1 cellular context compared by ENCODE assay signal in the genomic region with DNA sequence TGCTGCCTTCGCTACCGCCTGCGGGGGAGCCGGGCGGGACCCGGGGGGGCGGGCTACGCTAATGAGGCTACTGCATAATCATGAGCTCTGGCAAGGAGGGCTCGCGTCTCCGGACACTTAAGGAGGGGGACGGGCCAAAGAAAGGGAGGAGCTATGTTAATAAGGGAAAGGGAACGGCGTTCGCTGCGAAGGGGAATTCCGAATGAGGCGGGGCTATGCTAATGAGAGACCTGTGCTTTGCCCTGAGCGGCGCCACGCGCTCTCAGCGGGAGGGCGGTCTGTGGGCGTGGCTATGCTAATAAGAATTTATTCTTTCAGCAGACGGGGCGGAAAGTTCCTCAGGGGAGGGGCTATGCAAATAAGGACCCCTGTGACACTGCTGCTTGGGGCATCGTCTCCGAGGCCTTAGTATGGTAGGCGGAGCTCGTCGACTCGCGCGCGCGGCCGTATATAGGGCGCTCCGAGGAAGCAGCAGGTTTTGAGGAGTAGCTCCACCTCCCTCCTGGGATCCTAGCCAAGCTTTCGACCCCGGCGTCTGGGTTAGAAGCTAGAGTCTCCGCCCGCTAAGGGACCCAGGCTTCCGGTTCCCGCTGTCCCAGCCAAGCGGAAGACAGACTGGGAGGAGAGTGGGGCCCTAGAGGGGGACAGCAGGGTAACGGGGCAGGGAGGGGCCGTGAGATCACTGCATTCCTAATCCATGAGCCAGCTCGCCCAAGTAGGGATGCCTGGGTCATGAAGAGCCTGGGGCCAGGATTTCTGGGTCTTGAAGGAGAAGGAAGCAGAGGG.
A peak's percentile ranks its signal among the peaks of the same experiment; 100 is the strongest.
TF ChIP-seq lines count a peak whose summit lies in the region.

A gene (minus strand): TSS at position 31 of the 786 bp plus-strand sequence. CDS start 45 bp downstream, outside the sequence.

TF ChIP-seq in GM12878, 131 proteins besides CTCF, POLR2A, EP300 and RAD21 (continued from another document and continues in another):
- TF ChIP-seq, protein P1, sequence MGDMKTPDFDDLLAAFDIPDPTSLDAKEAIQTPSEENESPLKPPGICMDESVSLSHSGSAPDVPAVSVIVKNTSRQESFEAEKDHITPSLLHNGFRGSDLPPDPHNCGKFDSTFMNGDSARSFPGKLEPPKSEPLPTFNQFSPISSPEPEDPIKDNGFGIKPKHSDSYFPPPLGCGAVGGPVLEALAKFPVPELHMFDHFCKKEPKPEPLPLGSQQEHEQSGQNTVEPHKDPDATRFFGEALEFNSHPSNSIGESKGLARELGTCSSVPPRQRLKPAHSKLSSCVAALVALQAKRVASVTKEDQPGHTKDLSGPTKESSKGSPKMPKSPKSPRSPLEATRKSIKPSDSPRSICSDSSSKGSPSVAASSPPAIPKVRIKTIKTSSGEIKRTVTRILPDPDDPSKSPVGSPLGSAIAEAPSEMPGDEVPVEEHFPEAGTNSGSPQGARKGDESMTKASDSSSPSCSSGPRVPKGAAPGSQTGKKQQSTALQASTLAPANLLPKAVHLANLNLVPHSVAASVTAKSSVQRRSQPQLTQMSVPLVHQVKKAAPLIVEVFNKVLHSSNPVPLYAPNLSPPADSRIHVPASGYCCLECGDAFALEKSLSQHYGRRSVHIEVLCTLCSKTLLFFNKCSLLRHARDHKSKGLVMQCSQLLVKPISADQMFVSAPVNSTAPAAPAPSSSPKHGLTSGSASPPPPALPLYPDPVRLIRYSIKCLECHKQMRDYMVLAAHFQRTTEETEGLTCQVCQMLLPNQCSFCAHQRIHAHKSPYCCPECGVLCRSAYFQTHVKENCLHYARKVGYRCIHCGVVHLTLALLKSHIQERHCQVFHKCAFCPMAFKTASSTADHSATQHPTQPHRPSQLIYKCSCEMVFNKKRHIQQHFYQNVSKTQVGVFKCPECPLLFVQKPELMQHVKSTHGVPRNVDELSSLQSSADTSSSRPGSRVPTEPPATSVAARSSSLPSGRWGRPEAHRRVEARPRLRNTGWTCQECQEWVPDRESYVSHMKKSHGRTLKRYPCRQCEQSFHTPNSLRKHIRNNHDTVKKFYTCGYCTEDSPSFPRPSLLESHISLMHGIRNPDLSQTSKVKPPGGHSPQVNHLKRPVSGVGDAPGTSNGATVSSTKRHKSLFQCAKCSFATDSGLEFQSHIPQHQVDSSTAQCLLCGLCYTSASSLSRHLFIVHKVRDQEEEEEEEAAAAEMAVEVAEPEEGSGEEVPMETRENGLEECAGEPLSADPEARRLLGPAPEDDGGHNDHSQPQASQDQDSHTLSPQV (IDR thresholded peaks at IDR 0.05), result no peak
- TF ChIP-seq, protein P2, sequence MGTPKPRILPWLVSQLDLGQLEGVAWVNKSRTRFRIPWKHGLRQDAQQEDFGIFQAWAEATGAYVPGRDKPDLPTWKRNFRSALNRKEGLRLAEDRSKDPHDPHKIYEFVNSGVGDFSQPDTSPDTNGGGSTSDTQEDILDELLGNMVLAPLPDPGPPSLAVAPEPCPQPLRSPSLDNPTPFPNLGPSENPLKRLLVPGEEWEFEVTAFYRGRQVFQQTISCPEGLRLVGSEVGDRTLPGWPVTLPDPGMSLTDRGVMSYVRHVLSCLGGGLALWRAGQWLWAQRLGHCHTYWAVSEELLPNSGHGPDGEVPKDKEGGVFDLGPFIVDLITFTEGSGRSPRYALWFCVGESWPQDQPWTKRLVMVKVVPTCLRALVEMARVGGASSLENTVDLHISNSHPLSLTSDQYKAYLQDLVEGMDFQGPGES (IDR thresholded peaks at IDR 0.05), result 0 out of 2 replicates have a peak, but pooled peaks have one; percentile 38
- TF ChIP-seq EGR1 (IDR thresholded peaks at IDR 0.05; ENCODE audit: borderline replicate concordance in 1 of 2, low read depth in 2 of 2, low read length in 2 of 2) (no peak), CHD2 (IDR thresholded peaks at IDR 0.05; ENCODE audit: borderline replicate concordance, low read depth, low read length) (0 out of 2 replicates have a peak, but pooled peaks have one; percentile 36), EED (IDR thresholded peaks at IDR 0.05; ENCODE audit: low read depth) (peak; percentile 79; the same call in 1 of the 2 replicates), ASH2L (IDR thresholded peaks at IDR 0.05; ENCODE audit: borderline replicate concordance, low read depth) (no peak), NR2F1 (conservative IDR thresholded peaks at IDR 0.05) (peak; percentile 52), ZNF24 (IDR thresholded peaks at IDR 0.05) (no peak), IRF4 (IDR thresholded peaks at IDR 0.05; ENCODE audit: low read depth, low read length) (no peak), RB1 (IDR thresholded peaks at IDR 0.05; ENCODE audit: borderline replicate concordance) (peak; percentile 74; the same call in 1 of the 2 replicates), IKZF2 (IDR thresholded peaks at IDR 0.05) (peak in 1 of 2 experiments; percentile 73; a peak in 2 of 4 replicates), NBN (IDR thresholded peaks at IDR 0.05) (peak; percentile 80), ZBED1 (IDR thresholded peaks at IDR 0.05; ENCODE audit: borderline replicate concordance) (no peak), WRNIP1 (IDR thresholded peaks at IDR 0.05; ENCODE audit: borderline replicate concordance, low read depth, low read length) (no peak), ETV6 (conservative IDR thresholded peaks at IDR 0.05 in 1 of 2, IDR thresholded peaks at IDR 0.05 in 1 of 2; ENCODE audit: borderline replicate concordance in 1 of 2, low read depth in 1 of 2) (no peak), JUND (IDR thresholded peaks at IDR 0.05; ENCODE audit: low read depth, low read length) (no peak), MYB (IDR thresholded peaks at IDR 0.05; ENCODE audit: borderline replicate concordance, low read depth, low read length) (no peak), HDAC2 (IDR thresholded peaks at IDR 0.05) (no peak), SUPT20H (IDR thresholded peaks at IDR 0.05; ENCODE audit: borderline replicate concordance, control insufficient read depth, low read depth, low read length) (no peak), GABPA (IDR thresholded peaks at IDR 0.05; ENCODE audit: low read depth) (peak; percentile 69; the same call in 1 of the 2 replicates), TARDBP (IDR thresholded peaks at IDR 0.05; ENCODE audit: borderline replicate concordance) (no peak), FOXM1 (IDR thresholded peaks at IDR 0.05; ENCODE audit: low read depth, low read length) (no peak), CBFB (IDR thresholded peaks at IDR 0.05; ENCODE audit: low read depth) (0 out of 2 replicates have a peak, but pooled peaks have one; percentile 31), IKZF1 (conservative IDR thresholded peaks at IDR 0.05) (peak; percentile 77), CHD1 (IDR thresholded peaks at IDR 0.05; ENCODE audit: low read depth, low read length) (no peak), SRF (IDR thresholded peaks at IDR 0.05; ENCODE audit: low read depth in 2 of 2, low read length in 2 of 2) (0 out of 4 replicates have a peak, but pooled peaks of 1 of the 2 experiments have one; percentile 35), PAX8 (IDR thresholded peaks at IDR 0.05) (no peak), SIN3A (IDR thresholded peaks at IDR 0.05; ENCODE audit: low read depth, low read length) (no peak)
- TF ChIP-seq, protein P3, sequence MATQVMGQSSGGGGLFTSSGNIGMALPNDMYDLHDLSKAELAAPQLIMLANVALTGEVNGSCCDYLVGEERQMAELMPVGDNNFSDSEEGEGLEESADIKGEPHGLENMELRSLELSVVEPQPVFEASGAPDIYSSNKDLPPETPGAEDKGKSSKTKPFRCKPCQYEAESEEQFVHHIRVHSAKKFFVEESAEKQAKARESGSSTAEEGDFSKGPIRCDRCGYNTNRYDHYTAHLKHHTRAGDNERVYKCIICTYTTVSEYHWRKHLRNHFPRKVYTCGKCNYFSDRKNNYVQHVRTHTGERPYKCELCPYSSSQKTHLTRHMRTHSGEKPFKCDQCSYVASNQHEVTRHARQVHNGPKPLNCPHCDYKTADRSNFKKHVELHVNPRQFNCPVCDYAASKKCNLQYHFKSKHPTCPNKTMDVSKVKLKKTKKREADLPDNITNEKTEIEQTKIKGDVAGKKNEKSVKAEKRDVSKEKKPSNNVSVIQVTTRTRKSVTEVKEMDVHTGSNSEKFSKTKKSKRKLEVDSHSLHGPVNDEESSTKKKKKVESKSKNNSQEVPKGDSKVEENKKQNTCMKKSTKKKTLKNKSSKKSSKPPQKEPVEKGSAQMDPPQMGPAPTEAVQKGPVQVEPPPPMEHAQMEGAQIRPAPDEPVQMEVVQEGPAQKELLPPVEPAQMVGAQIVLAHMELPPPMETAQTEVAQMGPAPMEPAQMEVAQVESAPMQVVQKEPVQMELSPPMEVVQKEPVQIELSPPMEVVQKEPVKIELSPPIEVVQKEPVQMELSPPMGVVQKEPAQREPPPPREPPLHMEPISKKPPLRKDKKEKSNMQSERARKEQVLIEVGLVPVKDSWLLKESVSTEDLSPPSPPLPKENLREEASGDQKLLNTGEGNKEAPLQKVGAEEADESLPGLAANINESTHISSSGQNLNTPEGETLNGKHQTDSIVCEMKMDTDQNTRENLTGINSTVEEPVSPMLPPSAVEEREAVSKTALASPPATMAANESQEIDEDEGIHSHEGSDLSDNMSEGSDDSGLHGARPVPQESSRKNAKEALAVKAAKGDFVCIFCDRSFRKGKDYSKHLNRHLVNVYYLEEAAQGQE (IDR thresholded peaks at IDR 0.05; ENCODE audit: low read depth, low read length), result no peak
- TF ChIP-seq, protein P4, sequence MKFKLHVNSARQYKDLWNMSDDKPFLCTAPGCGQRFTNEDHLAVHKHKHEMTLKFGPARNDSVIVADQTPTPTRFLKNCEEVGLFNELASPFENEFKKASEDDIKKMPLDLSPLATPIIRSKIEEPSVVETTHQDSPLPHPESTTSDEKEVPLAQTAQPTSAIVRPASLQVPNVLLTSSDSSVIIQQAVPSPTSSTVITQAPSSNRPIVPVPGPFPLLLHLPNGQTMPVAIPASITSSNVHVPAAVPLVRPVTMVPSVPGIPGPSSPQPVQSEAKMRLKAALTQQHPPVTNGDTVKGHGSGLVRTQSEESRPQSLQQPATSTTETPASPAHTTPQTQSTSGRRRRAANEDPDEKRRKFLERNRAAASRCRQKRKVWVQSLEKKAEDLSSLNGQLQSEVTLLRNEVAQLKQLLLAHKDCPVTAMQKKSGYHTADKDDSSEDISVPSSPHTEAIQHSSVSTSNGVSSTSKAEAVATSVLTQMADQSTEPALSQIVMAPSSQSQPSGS (IDR thresholded peaks at IDR 0.05; ENCODE audit: low read length), result no peak
- TF ChIP-seq, protein P5, sequence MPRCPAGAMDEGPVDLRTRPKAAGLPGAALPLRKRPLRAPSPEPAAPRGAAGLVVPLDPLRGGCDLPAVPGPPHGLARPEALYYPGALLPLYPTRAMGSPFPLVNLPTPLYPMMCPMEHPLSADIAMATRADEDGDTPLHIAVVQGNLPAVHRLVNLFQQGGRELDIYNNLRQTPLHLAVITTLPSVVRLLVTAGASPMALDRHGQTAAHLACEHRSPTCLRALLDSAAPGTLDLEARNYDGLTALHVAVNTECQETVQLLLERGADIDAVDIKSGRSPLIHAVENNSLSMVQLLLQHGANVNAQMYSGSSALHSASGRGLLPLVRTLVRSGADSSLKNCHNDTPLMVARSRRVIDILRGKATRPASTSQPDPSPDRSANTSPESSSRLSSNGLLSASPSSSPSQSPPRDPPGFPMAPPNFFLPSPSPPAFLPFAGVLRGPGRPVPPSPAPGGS (IDR thresholded peaks at IDR 0.05; ENCODE audit: borderline replicate concordance, insufficient read depth, low read depth, low read length, poor library complexity, severe bottlenecking), result no peak
- TF ChIP-seq, protein P6, sequence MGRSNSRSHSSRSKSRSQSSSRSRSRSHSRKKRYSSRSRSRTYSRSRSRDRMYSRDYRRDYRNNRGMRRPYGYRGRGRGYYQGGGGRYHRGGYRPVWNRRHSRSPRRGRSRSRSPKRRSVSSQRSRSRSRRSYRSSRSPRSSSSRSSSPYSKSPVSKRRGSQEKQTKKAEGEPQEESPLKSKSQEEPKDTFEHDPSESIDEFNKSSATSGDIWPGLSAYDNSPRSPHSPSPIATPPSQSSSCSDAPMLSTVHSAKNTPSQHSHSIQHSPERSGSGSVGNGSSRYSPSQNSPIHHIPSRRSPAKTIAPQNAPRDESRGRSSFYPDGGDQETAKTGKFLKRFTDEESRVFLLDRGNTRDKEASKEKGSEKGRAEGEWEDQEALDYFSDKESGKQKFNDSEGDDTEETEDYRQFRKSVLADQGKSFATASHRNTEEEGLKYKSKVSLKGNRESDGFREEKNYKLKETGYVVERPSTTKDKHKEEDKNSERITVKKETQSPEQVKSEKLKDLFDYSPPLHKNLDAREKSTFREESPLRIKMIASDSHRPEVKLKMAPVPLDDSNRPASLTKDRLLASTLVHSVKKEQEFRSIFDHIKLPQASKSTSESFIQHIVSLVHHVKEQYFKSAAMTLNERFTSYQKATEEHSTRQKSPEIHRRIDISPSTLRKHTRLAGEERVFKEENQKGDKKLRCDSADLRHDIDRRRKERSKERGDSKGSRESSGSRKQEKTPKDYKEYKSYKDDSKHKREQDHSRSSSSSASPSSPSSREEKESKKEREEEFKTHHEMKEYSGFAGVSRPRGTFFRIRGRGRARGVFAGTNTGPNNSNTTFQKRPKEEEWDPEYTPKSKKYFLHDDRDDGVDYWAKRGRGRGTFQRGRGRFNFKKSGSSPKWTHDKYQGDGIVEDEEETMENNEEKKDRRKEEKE (IDR thresholded peaks at IDR 0.05), result no peak
- TF ChIP-seq, protein P7, sequence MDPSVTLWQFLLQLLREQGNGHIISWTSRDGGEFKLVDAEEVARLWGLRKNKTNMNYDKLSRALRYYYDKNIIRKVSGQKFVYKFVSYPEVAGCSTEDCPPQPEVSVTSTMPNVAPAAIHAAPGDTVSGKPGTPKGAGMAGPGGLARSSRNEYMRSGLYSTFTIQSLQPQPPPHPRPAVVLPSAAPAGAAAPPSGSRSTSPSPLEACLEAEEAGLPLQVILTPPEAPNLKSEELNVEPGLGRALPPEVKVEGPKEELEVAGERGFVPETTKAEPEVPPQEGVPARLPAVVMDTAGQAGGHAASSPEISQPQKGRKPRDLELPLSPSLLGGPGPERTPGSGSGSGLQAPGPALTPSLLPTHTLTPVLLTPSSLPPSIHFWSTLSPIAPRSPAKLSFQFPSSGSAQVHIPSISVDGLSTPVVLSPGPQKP (IDR thresholded peaks at IDR 0.05; ENCODE audit: low read depth, low read length), result peak; percentile 35; the same call in 1 of the 2 replicates
- TF ChIP-seq, protein P8, sequence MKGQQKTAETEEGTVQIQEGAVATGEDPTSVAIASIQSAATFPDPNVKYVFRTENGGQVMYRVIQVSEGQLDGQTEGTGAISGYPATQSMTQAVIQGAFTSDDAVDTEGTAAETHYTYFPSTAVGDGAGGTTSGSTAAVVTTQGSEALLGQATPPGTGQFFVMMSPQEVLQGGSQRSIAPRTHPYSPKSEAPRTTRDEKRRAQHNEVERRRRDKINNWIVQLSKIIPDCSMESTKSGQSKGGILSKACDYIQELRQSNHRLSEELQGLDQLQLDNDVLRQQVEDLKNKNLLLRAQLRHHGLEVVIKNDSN (IDR thresholded peaks at IDR 0.05; ENCODE audit: borderline replicate concordance, extremely low read length, insufficient read depth, low read depth, low read length), result no peak
